Comparison of ENCODE assay signal across 9 cellular contexts in genomic region chr3:177361042-177361938, GRCh38.
A peak's percentile ranks its signal among the peaks of the same experiment; 100 is the strongest.
DNase-seq lines count a peak whose midpoint lies in the region; FAIRE-seq lines count a peak whose summit lies in the region.
"Had no signal": no experiment of that assay in that cellular context is flagged by ENCODE, and none has a peak within 500 bp of the region (broad histone marks: within the 10 kb centered on the region; RNA-seq: fewer than 3 reads in every experiment).

No MANE protein-coding gene starts in this region.

- no peaks in the 10 kb centered on the region for H3K36me3 ChIP-seq in esophagus (ENCODE audit: control insufficient read depth in 2 of 2, insufficient read depth in 2 of 2, low read length in 1 of 2)

- H3K27ac ChIP-seq in esophagus (ENCODE audit: low read depth in 2 of 2, low read length in 1 of 2) (peak overlapping the region; percentile 27 to 47), skin epidermis (peak overlapping the region in 19 of 21 experiments; percentile 14 to 95 (median 82))

- peaks cover 5 to 13% of the 10 kb centered on the region in 2 donors for H3K4me1 ChIP-seq in esophagus (ENCODE audit: control insufficient read depth in 2 of 2, insufficient read depth in 2 of 2, low read length in 1 of 2)

- DNase-seq in GM19239 (ENCODE audit: insufficient read length, low spot score) (no peak), SIG-M5 treated with dmso at 0.1 percent for 504 hours (lab: John Stamatoyannopoulos, UW; ENCODE audit: unreplicated experiment) (peak; percentile 76), cortex of kidney (lab: John Stamatoyannopoulos, UW) (no peak), HuH-7.5 (ENCODE audit: low spot score) (no peak), NCI-H187 treated with DMSO at 0.1 percent for 48 hours (lab: John Stamatoyannopoulos, UW) (no peak), NCI-H1694 treated with DMSO at 0.1 percent for 48 hours (lab: John Stamatoyannopoulos, UW) (no peak)

- FAIRE-seq in GM19239 (lab: Jason Lieb, UNC) = peak; percentile 58
- FAIRE-seq: bronchial epithelial cell had no signal

- H3K27me3 ChIP-seq in esophagus (ENCODE audit: control insufficient read depth in 1 of 2, insufficient read depth in 2 of 2, low read length in 2 of 2) = no peaks in the 10 kb centered on the region

- H3K9me3 ChIP-seq in esophagus (ENCODE audit: control insufficient read depth in 2 of 2, insufficient read depth in 1 of 2, low read depth in 1 of 2, low read length in 1 of 2) = no peaks in the 10 kb centered on the region

- WGBS in esophagus, 2 donors = 74 to 86% methylated on average over 13 of the region's 13 CpGs

- H3K4me3 ChIP-seq in esophagus (ENCODE audit: low read depth in 1 of 2, low read length in 2 of 2) = no peak overlapping the region
- H3K4me3 ChIP-seq in skin epidermis = peak overlapping the region in 1 of 7 experiments; percentile 13
